In genomic region chr3:58711871-58712270, GRCh38 we compare ENCODE assay signal across 18 cellular contexts. TPM values are rescaled to one million over a fixed set of nuclear protein-coding genes. Genes with fewer than 3 reads are reported as not detected.
DNase-seq lines count a peak whose midpoint lies in the region; ATAC-seq and TF ChIP-seq lines count a peak whose summit lies in the region.
"Had no signal": no experiment of that assay in that cellular context is flagged by ENCODE, and none has a peak within 500 bp of the region (broad histone marks: within the 10 kb centered on the region; RNA-seq: fewer than 3 reads in every experiment).

No MANE protein-coding gene starts in this region.

- in situ Hi-C loops in ACHN (cut with HindIII; ENCODE audit: low pct_ligation_motif_present, low pct_unique_long_range_greater_than_20kb, low sequenced_read_pairs): no loop called here

- H3K4me1 ChIP-seq in HEK293 (ENCODE audit: control insufficient read depth, insufficient read depth, low read length) (no peaks in the 10 kb centered on the region), neuronal stem cell (ENCODE audit: control insufficient read depth in 2 of 2, insufficient read depth in 1 of 2, low read depth in 1 of 2, low read length in 2 of 2) (peaks cover 0 to 2% of the 10 kb centered on the region in 2 donors), colonic mucosa (no peaks in the 10 kb centered on the region)

- no peaks in the 10 kb centered on the region for H3K79me1 ChIP-seq in neuronal stem cell (ENCODE audit: low read depth, low read length)

- no peak overlapping the region for H3K4me3 ChIP-seq in HEK293 (ENCODE audit: low read depth, low read length)
- no peak overlapping the region for H3K4me3 ChIP-seq in neuronal stem cell (ENCODE audit: low read length in 2 of 2)
- no peak overlapping the region for H3K4me3 ChIP-seq in colonic mucosa

- H3K14ac ChIP-seq in neuronal stem cell (ENCODE audit: low read length): no peak overlapping the region

- H3K4me2 ChIP-seq in neuronal stem cell (ENCODE audit: insufficient read depth, low read length, poor library complexity, severe bottlenecking): no peak overlapping the region

- no peak overlapping the region for H2BK12ac ChIP-seq in neuronal stem cell (ENCODE audit: low read length)

- H3K9ac ChIP-seq in neuronal stem cell (ENCODE audit: low read depth, low read length, poor library complexity): no peak overlapping the region
- H3K9ac ChIP-seq in colonic mucosa (ENCODE audit: low read depth in 2 of 2, low read length in 2 of 2): no peak overlapping the region

- ATAC-seq in GM18519 (IDR thresholded peaks at IDR 0.05; ENCODE audit: low FRiP score, unreplicated experiment) (no peak), GM21367 (IDR thresholded peaks at IDR 0.05; ENCODE audit: unreplicated experiment) (no peak)

- no peak overlapping the region for H2AK5ac ChIP-seq in neuronal stem cell (ENCODE audit: low read depth, low read length)

- no peak overlapping the region for H2BK5ac ChIP-seq in neuronal stem cell (ENCODE audit: low read length)

- H3K27me3 ChIP-seq in neuronal stem cell (ENCODE audit: control insufficient read depth in 3 of 3, insufficient read depth in 3 of 3, low read depth in 1 of 3, low read length in 3 of 3) (no peaks in the 10 kb centered on the region), colonic mucosa (no peaks in the 10 kb centered on the region)

- no peak overlapping the region for H4K8ac ChIP-seq in neuronal stem cell (ENCODE audit: low read depth, low read length)

- intact Hi-C loops in colonic mucosa (cut with DNase I): no loop called here

- no peak overlapping the region for H2BK15ac ChIP-seq in neuronal stem cell (ENCODE audit: low read length)

- CTCF ChIA-PET in HEK293 (lab: Yijun Ruan, JAX): no interaction called here

- TF ChIP-seq CTCF in HEK293 (tag by site-specific recombination; IDR thresholded peaks at IDR 0.05) (no peak), colonic mucosa (IDR thresholded peaks at IDR 0.05) (no peak)

- no peak overlapping the region for H4K91ac ChIP-seq in neuronal stem cell (ENCODE audit: low read depth, low read length, poor library complexity)

- H3K23ac ChIP-seq in neuronal stem cell (ENCODE audit: low read depth, low read length, poor library complexity): peak overlapping the region; percentile 18

- no peaks in the 10 kb centered on the region for H3K9me3 ChIP-seq in HEK293 (ENCODE audit: control insufficient read depth, insufficient read depth, low read depth, low read length)
- H3K9me3 ChIP-seq in neuronal stem cell (replicated peaks in 1 of 2; ENCODE audit: control insufficient read depth in 2 of 2, insufficient read depth in 1 of 2, low read depth in 1 of 2, low read length in 2 of 2): peaks cover 0 to 4% of the 10 kb centered on the region in 2 donors
- H3K9me3 ChIP-seq in colonic mucosa: no peaks in the 10 kb centered on the region

- H3K27ac ChIP-seq in HEK293 (ENCODE audit: extremely low read depth, low read depth, low read length) (no peak overlapping the region), neuronal stem cell (replicated peaks; ENCODE audit: low read length) (no peak overlapping the region), colonic mucosa (no peak overlapping the region)
- H3K27ac ChIP-seq: C4-2B had no signal

- POLR2A ChIA-PET in HEK293 (lab: Yijun Ruan, JAX): no interaction called here

- no peak overlapping the region for H2AFZ ChIP-seq in neuronal stem cell (ENCODE audit: low read length)

- no peak overlapping the region for H3K18ac ChIP-seq in neuronal stem cell (ENCODE audit: low read length)

- no peak overlapping the region for H3K4ac ChIP-seq in neuronal stem cell (ENCODE audit: low read length)

- DNase-seq in COR-L47 (lab: John Stamatoyannopoulos, UW) (peak; percentile 3), SK-N-DZ (ENCODE audit: low spot score) (peak; percentile 29), neuronal stem cell (ENCODE audit: low spot score) (no peak), ACHN (no peak), colonic mucosa (no peak)
- DNase-seq: AML-193; CD4-positive, alpha-beta T cell; DMS153; DMS79; GDM1; GOT3; H7 had no signal

- no peak overlapping the region for H2BK120ac ChIP-seq in neuronal stem cell (ENCODE audit: low read depth, low read length)

- WGBS in neuronal stem cell (ENCODE audit: extremely low coverage in 2 of 2, insufficient read length in 2 of 2, insufficient replicate concordance in 1 of 2), 2 donors: no CpG with 5 or more reads among the region's 8 CpGs

- H3K36me3 ChIP-seq in HEK293 (ENCODE audit: control insufficient read depth in 2 of 2, insufficient read depth in 1 of 2, low read length in 2 of 2) (no peaks in the 10 kb centered on the region), neuronal stem cell (replicated peaks in 1 of 2; ENCODE audit: control insufficient read depth in 2 of 2, insufficient read depth in 2 of 2, low read length in 2 of 2) (no peaks in the 10 kb centered on the region), colonic mucosa (no peaks in the 10 kb centered on the region)

TF ChIP-seq in HEK293, 187 proteins besides CTCF, POLR2A, EP300 and RAD21:
- no peak for TF ChIP-seq ZNF112 (tag by site-specific recombination; IDR thresholded peaks at IDR 0.05)
- peak; percentile 37 for TF ChIP-seq ZIC2 (tag by site-specific recombination; IDR thresholded peaks at IDR 0.05)
- TF ChIP-seq HOXA7 (CRISPR knock-in tag; IDR thresholded peaks at IDR 0.05; ENCODE audit: borderline replicate concordance): no peak
- TF ChIP-seq ZFP41 (tag by site-specific recombination; IDR thresholded peaks at IDR 0.05; ENCODE audit: borderline replicate concordance): no peak
- TF ChIP-seq ZNF830 (tag by site-specific recombination; IDR thresholded peaks at IDR 0.05; ENCODE audit: low read depth): no peak

RNA-seq across cellular contexts. Expression of gene FAM3D, which starts 45.3 kb away (rescaled TPM):
- polyA plus RNA-seq in SK-N-DZ (2014; cell fraction: cytosol; rRNA removed): 0.56 TPM in 1 of 2 replicates, not detected in the other
- polyA plus RNA-seq in SK-N-DZ (2014; cell fraction: nucleus; rRNA removed): not detected in 2 replicates
- polyA plus RNA-seq in neuronal stem cell (2013, experiment 1 of 2): 0.08 TPM
- polyA plus RNA-seq in neuronal stem cell (2013, experiment 2 of 2): 0.08 TPM
- 100 to 1,000 TPM; 646 to 707 TPM for total RNA-seq in colonic mucosa
- total RNA-seq: CD4-positive, alpha-beta T cell; Daoy; H7 had no signal
- polyA plus RNA-seq: BJ had no signal

Comparison
In these comparisons a context has a peak if more than half of its experiments do, and no peak if none do; other contexts are left out.
1. DNase-seq: peak in COR-L47 (single experiment) and SK-N-DZ (single experiment); none in neuronal stem cell (single experiment), ACHN (single experiment) and colonic mucosa (single experiment).